In the genomic region with DNA sequence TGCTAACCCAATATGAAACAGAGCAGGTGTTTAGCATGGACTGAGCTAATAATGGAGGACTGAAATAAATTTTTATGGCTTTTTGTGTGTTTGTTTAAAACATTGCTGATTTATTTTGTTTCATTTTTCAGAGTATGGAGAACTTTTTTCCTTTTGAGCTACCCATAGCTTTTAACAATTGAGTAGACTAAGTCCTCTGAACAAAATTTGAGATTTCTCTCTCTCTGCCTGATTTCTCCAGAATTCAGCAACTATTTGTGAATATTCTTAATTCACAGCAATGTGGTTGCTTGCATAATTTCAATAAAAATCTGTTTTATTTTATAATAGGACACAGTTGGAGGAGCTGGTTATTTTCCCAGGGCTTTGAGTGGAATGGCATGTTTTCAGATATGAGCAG, we compare ENCODE assay signal across 19 cellular contexts.
DNase-seq lines count a peak whose midpoint lies in the region; ATAC-seq, FAIRE-seq and TF ChIP-seq lines count a peak whose summit lies in the region.
"Had no signal": no experiment of that assay in that cellular context is flagged by ENCODE, and none has a peak within 500 bp of the region (broad histone marks: within the 10 kb centered on the region; RNA-seq: fewer than 3 reads in every experiment).

No MANE protein-coding gene starts in this region.

- H3K4me3 ChIP-seq in HEK293 (ENCODE audit: low read depth, low read length) (no peak overlapping the region), keratinocyte (ENCODE audit: control insufficient read depth in 2 of 3, extremely low read depth in 1 of 3, insufficient read depth in 2 of 3, low read depth in 1 of 3, low read length in 3 of 3) (no peak overlapping the region), heart left ventricle (no peak overlapping the region)
- H3K4me3 ChIP-seq: GM23338 had no signal

- H3K36me3 ChIP-seq in HEK293 (ENCODE audit: control insufficient read depth in 2 of 2, insufficient read depth in 1 of 2, low read length in 2 of 2) (no peaks in the 10 kb centered on the region), keratinocyte (ENCODE audit: control insufficient read depth in 2 of 2, extremely low read depth in 1 of 2, insufficient read depth in 2 of 2, low read length in 2 of 2) (no peaks in the 10 kb centered on the region), heart left ventricle (no peaks in the 10 kb centered on the region)

- TF ChIP-seq POLR2A in heart left ventricle (IDR thresholded peaks at IDR 0.05): no peak

- H3K9me3 ChIP-seq in HEK293 (ENCODE audit: control insufficient read depth, insufficient read depth, low read depth, low read length) (no peaks in the 10 kb centered on the region), keratinocyte (ENCODE audit: control insufficient read depth, low read depth, low read length) (peaks cover 1% of the 10 kb centered on the region), heart left ventricle (peaks cover 0 to 37% (median 0%) of the 10 kb centered on the region in 12 donors)

- no peaks in the 10 kb centered on the region for H4K20me1 ChIP-seq in keratinocyte (ENCODE audit: control insufficient read depth, extremely low read depth, insufficient read depth, low read length)

- H2AFZ ChIP-seq in keratinocyte (ENCODE audit: control insufficient read depth, low read length): no peak overlapping the region
- H2AFZ ChIP-seq: GM23338 had no signal

- H3K27ac ChIP-seq in HEK293 (ENCODE audit: extremely low read depth, low read depth, low read length) (no peak overlapping the region), keratinocyte (ENCODE audit: control insufficient read depth, insufficient read depth, low read length) (no peak overlapping the region), heart left ventricle (no peak overlapping the region)

- intact Hi-C loops in heart left ventricle (cut with DNase I): no loop called here

- POLR2A ChIA-PET in HEK293 (lab: Yijun Ruan, JAX): no interaction called here

- no peaks in the 10 kb centered on the region for H3K4me1 Mint-ChIP-seq in type B pancreatic cell (ENCODE audit: unreplicated experiment)
- H3K4me1 Mint-ChIP-seq: CD4-positive, alpha-beta memory T cell; GM23338; H9 had no signal

- no peak for ATAC-seq in heart left ventricle
- ATAC-seq: GM23338 had no signal

- H3K4me1 ChIP-seq in HEK293 (ENCODE audit: control insufficient read depth, insufficient read depth, low read length): no peaks in the 10 kb centered on the region
- H3K4me1 ChIP-seq in keratinocyte (ENCODE audit: control insufficient read depth, extremely low read depth, insufficient read depth, low read length): no peaks in the 10 kb centered on the region
- H3K4me1 ChIP-seq in heart left ventricle: no peaks in the 10 kb centered on the region

- CTCF ChIA-PET in HEK293 (lab: Yijun Ruan, JAX): interaction anchor here (0.7 kb wide), 1 partner anchor 155 kb away, joined by 4 read pairs; no protein-coding TSS in a partner anchor

- peak; percentile 9 for FAIRE-seq in keratinocyte (lab: Jason Lieb, UNC)
- FAIRE-seq: GM12891, GM18507 had no signal

- H3K36me3 Mint-ChIP-seq in type B pancreatic cell: no peaks in the 10 kb centered on the region
- H3K36me3 Mint-ChIP-seq: CD4-positive, alpha-beta memory T cell had no signal

- no peak overlapping the region for H3K4me2 ChIP-seq in keratinocyte (ENCODE audit: control insufficient read depth, extremely low read depth, insufficient read depth, low read depth, low read length)
- H3K4me2 ChIP-seq: GM23338 had no signal

- H3K27ac Mint-ChIP-seq in type B pancreatic cell: no peak overlapping the region
- H3K27ac Mint-ChIP-seq: CD4-positive, alpha-beta memory T cell; GM23338; H9 had no signal

- H3K4me3 Mint-ChIP-seq in type B pancreatic cell: no peak overlapping the region
- H3K4me3 Mint-ChIP-seq: CD4-positive, alpha-beta memory T cell; GM23338; H9 had no signal

- no peak overlapping the region for H3K9ac ChIP-seq in keratinocyte (ENCODE audit: control insufficient read depth, extremely low read depth, insufficient read depth, low read length)

- no peaks in the 10 kb centered on the region for H3K27me3 ChIP-seq in keratinocyte (ENCODE audit: control insufficient read depth, extremely low read depth, insufficient read depth, low read length)
- H3K27me3 ChIP-seq in heart left ventricle: no peaks in the 10 kb centered on the region

- dilution Hi-C loops in keratinocyte (cut with MboI; ENCODE audit: extremely low pct_ligation_motif_present, low sequenced_read_pairs): no loop called here

- H3K9me1 ChIP-seq in keratinocyte (ENCODE audit: control insufficient read depth, extremely low read depth, insufficient read depth, low read length): no peaks in the 10 kb centered on the region

- TF ChIP-seq CTCF in HEK293 (tag by site-specific recombination; IDR thresholded peaks at IDR 0.05) (no peak), keratinocyte (optimal IDR thresholded peaks at IDR 0.05 in 1 of 3, IDR thresholded peaks at IDR 0.05 in 1 of 3, conservative IDR thresholded peaks at IDR 0.05 in 1 of 3; ENCODE audit: extremely low read depth in 1 of 3, insufficient read depth in 2 of 3, low read length in 3 of 3) (no peak), heart left ventricle (IDR thresholded peaks at IDR 0.05) (no peak), type B pancreatic cell (conservative IDR thresholded peaks at IDR 0.05) (no peak)

- no peaks in the 10 kb centered on the region for H3K79me2 ChIP-seq in keratinocyte (ENCODE audit: control insufficient read depth, insufficient read depth, low read length)

- H3K27me3 Mint-ChIP-seq in type B pancreatic cell: peaks cover 2% of the 10 kb centered on the region

- H3K9me3 Mint-ChIP-seq in type B pancreatic cell: peaks cover 10% of the 10 kb centered on the region

- DNase-seq in OCI-M1 (lab: John Stamatoyannopoulos, UW) (peak; percentile 20), fibroblast of gingiva (ENCODE audit: low read depth) (peak; percentile 3), keratinocyte (ENCODE audit: low read depth, low spot score) (no peak), HPDE6-E6E7 (ENCODE audit: extremely low spot score) (no peak), heart left ventricle (no peak), type B pancreatic cell (ENCODE audit: extremely low spot score, unreplicated experiment) (no peak), nucleus accumbens (lab: John Stamatoyannopoulos, UW) (no peak)
- DNase-seq: C1 segment of cervical spinal cord; Calu3; CD4-positive, alpha-beta memory T cell; COR-L47; DMS79; EL; GF-D8; H9 had no signal

TF ChIP-seq in HEK293, 187 proteins besides CTCF, POLR2A, EP300 and RAD21:
- TF ChIP-seq SETDB1 (IDR thresholded peaks at IDR 0.05; ENCODE audit: insufficient read length, low read length) (peak; percentile 92), ZNF549 (tag by site-specific recombination; IDR thresholded peaks at IDR 0.05) (0 out of 2 replicates have a peak, but pooled peaks have one; percentile 34), YY2 (tag by site-specific recombination; IDR thresholded peaks at IDR 0.05) (no peak), ZNF626 (tag by site-specific recombination; IDR thresholded peaks at IDR 0.05) (0 out of 2 replicates have a peak, but pooled peaks have one; percentile 25), TCF7L2 (IDR thresholded peaks at IDR 0.05; ENCODE audit: borderline replicate concordance, low read depth, low read length) (no peak)
TF ChIP-seq in HEK293: peak in this region for 3.

Comparison
In these comparisons a context has a peak if more than half of its experiments do, and no peak if none do; other contexts are left out.
1. DNase-seq: peak in OCI-M1 (single experiment) and fibroblast of gingiva (single experiment); none in keratinocyte (single experiment), HPDE6-E6E7 (single experiment), heart left ventricle (0 of 5), type B pancreatic cell (single experiment) and nucleus accumbens (0 of 56).